ENCODE assay signal across 8 cellular contexts in the genomic region with DNA sequence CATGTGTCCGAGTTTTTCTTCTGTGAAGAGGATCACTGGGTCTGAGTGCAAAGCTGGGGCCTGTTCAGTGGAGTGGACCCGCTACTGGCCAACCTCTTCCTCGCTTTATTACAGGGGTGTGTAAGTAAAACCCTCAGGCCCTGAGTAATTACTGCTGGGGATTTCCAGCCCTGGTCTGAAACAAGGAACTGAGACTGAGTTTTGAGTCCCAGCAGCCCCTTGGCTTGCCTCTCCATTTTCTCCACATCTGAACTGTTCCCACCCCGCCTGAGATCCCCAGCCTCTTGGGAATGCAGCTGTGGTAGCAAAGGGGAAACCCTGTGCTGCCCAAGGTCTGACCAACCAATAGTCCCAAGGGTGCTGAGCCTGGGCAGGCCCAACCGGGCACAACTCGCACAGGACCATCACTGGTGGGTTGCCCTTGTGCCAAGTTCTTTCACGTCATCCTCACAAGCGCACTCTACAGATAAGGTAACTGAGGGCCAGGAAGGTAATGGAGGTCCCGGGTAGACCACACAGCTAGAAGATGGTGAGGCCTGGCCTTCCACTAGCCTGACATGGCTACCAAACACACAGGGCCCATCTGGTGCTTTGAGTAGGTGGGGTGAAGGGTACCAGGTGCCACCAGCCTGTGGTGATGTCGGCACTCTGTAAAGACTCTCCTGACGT. TPM values are rescaled to one million over a fixed set of nuclear protein-coding genes. Genes with fewer than 3 reads are reported as not detected.
DNase-seq lines count a peak whose midpoint lies in the region; ATAC-seq and TF ChIP-seq lines count a peak whose summit lies in the region.

No MANE protein-coding gene starts in this region.

- H4K8ac ChIP-seq in mesenchymal stem cell (ENCODE audit: low read length) = no peak overlapping the region

- H3K4me1 Mint-ChIP-seq in activated CD8-positive, alpha-beta T cell treated with anti-CD3 and anti-CD28 coated beads, Interleukin-2, amount 10 ng/mL, durations not matched to agents 7 days and 5 days (ENCODE audit: low read depth) = peaks cover 90% of the 10 kb centered on the region

- POLR2A ChIA-PET in activated CD8-positive, alpha-beta T cell treated with anti-CD3 and anti-CD28 coated beads, Interleukin-2, amount 10 ng/mL, durations not matched to agents 7 days and 5 days (lab: Charles Lee) = interaction anchor here (0.6 to 2.8 kb wide), 5 partner anchors 13 to 44 kb away, joined by 3 to 35 read pairs (median 16); a partner anchor contains a TSS

- CTCF ChIA-PET in activated CD8-positive, alpha-beta T cell treated with anti-CD3 and anti-CD28 coated beads, Interleukin-2, amount 10 ng/mL, durations not matched to agents 7 days and 5 days (lab: Charles Lee) = interaction anchor here (1.7 kb wide), 1 partner anchor 16 kb away, joined by 3 read pairs; no protein-coding TSS in a partner anchor

- peaks cover 16% of the 10 kb centered on the region for H3K79me1 ChIP-seq in mesenchymal stem cell (replicated peaks; ENCODE audit: low read length, poor library complexity, severe bottlenecking)

- peak overlapping the region in 1 of 2 experiments; percentile 6 for H3K4ac ChIP-seq in mesenchymal stem cell (ENCODE audit: low read depth in 1 of 2, low read length in 2 of 2)

- H3K4me3 ChIP-seq in cardiac muscle cell = no peak overlapping the region
- H3K4me3 ChIP-seq in right atrium auricular region = no peak overlapping the region
- no peak overlapping the region for H3K4me3 ChIP-seq in mesenchymal stem cell (ENCODE audit: insufficient read depth in 1 of 2, low read depth in 1 of 2, low read length in 2 of 2)

- H3K27ac ChIP-seq in cardiac muscle cell (peak overlapping the region; percentile 79), right atrium auricular region (no peak overlapping the region), mesenchymal stem cell (ENCODE audit: low read length, poor library complexity, severe bottlenecking) (no peak overlapping the region)

- DNase-seq in cardiac muscle cell (ENCODE audit: low read depth in 1 of 2, low spot score in 1 of 2) (no peak), right atrium auricular region (ENCODE audit: low spot score) (no peak), mesenchymal stem cell (peak; percentile 42), GOT3 (lab: John Stamatoyannopoulos, UW) (no peak), NCI-H2171 treated with DMSO at 0.1 percent for 48 hours (lab: John Stamatoyannopoulos, UW) (no peak)
- no peak for DNase-seq in activated CD8-positive, alpha-beta T cell treated with anti-CD3 and anti-CD28 coated beads, Interleukin-2, amount 10 ng/mL, durations not matched to agents 7 days and 5 days

- ATAC-seq in HG03280 (IDR thresholded peaks at IDR 0.05; ENCODE audit: unreplicated experiment) = peak; percentile 34
- ATAC-seq in activated CD8-positive, alpha-beta T cell treated with anti-CD3 and anti-CD28 coated beads, Interleukin-2, amount 10 ng/mL, durations not matched to agents 7 days and 5 days = no peak
- no peak for ATAC-seq in HG03457 (IDR thresholded peaks at IDR 0.05; ENCODE audit: unreplicated experiment)

- H3K4me1 ChIP-seq in cardiac muscle cell (ENCODE audit: low read depth) = peaks cover 77% of the 10 kb centered on the region
- H3K4me1 ChIP-seq in right atrium auricular region = peaks cover 0 to 96% of the 10 kb centered on the region in 2 donors
- H3K4me1 ChIP-seq in mesenchymal stem cell (ENCODE audit: control insufficient read depth, insufficient read depth, low read depth, low read length) = peaks cover 72% of the 10 kb centered on the region

- peak overlapping the region; percentile 10 for H2AK5ac ChIP-seq in mesenchymal stem cell (ENCODE audit: low read length, severe bottlenecking)

- H3K36me3 ChIP-seq in cardiac muscle cell (no peaks in the 10 kb centered on the region), right atrium auricular region (no peaks in the 10 kb centered on the region), mesenchymal stem cell (ENCODE audit: control insufficient read depth in 1 of 2, insufficient read depth in 2 of 2, low read depth in 1 of 2, low read length in 2 of 2) (peaks cover 0 to 17% of the 10 kb centered on the region in 2 experiments)

- H3K9me3 ChIP-seq in cardiac muscle cell (ENCODE audit: low read depth) = no peaks in the 10 kb centered on the region
- H3K9me3 ChIP-seq in right atrium auricular region = no peaks in the 10 kb centered on the region
- H3K9me3 ChIP-seq in mesenchymal stem cell (ENCODE audit: control insufficient read depth, low read length) = no peaks in the 10 kb centered on the region

- H3K27me3 ChIP-seq in cardiac muscle cell = no peaks in the 10 kb centered on the region
- H3K27me3 ChIP-seq in right atrium auricular region = no peaks in the 10 kb centered on the region
- no peaks in the 10 kb centered on the region for H3K27me3 ChIP-seq in mesenchymal stem cell (ENCODE audit: control insufficient read depth in 1 of 2, insufficient read depth in 1 of 2, low read length in 2 of 2)

- H2BK12ac ChIP-seq in mesenchymal stem cell (ENCODE audit: low read length in 2 of 2) = peak overlapping the region; percentile 23 to 65

- H3K4me3 Mint-ChIP-seq in activated CD8-positive, alpha-beta T cell treated with anti-CD3 and anti-CD28 coated beads, Interleukin-2, amount 10 ng/mL, durations not matched to agents 7 days and 5 days = peak overlapping the region; percentile 78

- H2BK5ac ChIP-seq in mesenchymal stem cell (ENCODE audit: low read depth, low read length, poor library complexity, severe bottlenecking) = no peak overlapping the region

- no peak overlapping the region for H2AFZ ChIP-seq in mesenchymal stem cell (ENCODE audit: low read depth, low read length)

- no peak overlapping the region for H3K18ac ChIP-seq in mesenchymal stem cell (ENCODE audit: low read depth in 1 of 2, low read length in 2 of 2)

- H3K14ac ChIP-seq in mesenchymal stem cell (ENCODE audit: low read length in 2 of 2) = no peak overlapping the region

- WGBS in mesenchymal stem cell = 95% methylated on average over 11 of the region's 11 CpGs

- H4K91ac ChIP-seq in mesenchymal stem cell (ENCODE audit: low read length) = peak overlapping the region; percentile 3

- no peak overlapping the region for H3K9ac ChIP-seq in mesenchymal stem cell (ENCODE audit: low read length)

- no peak overlapping the region for H3K23ac ChIP-seq in mesenchymal stem cell (ENCODE audit: low read length in 2 of 2)

- H3K9me3 Mint-ChIP-seq in activated CD8-positive, alpha-beta T cell treated with anti-CD3 and anti-CD28 coated beads, Interleukin-2, amount 10 ng/mL, durations not matched to agents 7 days and 5 days (ENCODE audit: insufficient read depth) = no peaks in the 10 kb centered on the region

- no peak overlapping the region for H2BK15ac ChIP-seq in mesenchymal stem cell (ENCODE audit: low read depth, poor library complexity, severe bottlenecking)

- H3K27ac Mint-ChIP-seq in activated CD8-positive, alpha-beta T cell treated with anti-CD3 and anti-CD28 coated beads, Interleukin-2, amount 10 ng/mL, durations not matched to agents 7 days and 5 days = peak overlapping the region; percentile 95

- TF ChIP-seq CTCF in cardiac muscle cell (IDR thresholded peaks at IDR 0.05; ENCODE audit: low read depth, low read length) (no peak), right atrium auricular region (IDR thresholded peaks at IDR 0.05) (no peak)

- H3K36me3 Mint-ChIP-seq in activated CD8-positive, alpha-beta T cell treated with anti-CD3 and anti-CD28 coated beads, Interleukin-2, amount 10 ng/mL, durations not matched to agents 7 days and 5 days (ENCODE audit: low read depth) = peaks cover 6% of the 10 kb centered on the region

- H2BK120ac ChIP-seq in mesenchymal stem cell (ENCODE audit: low read depth, low read length) = no peak overlapping the region

- no peak overlapping the region for H3K4me2 ChIP-seq in mesenchymal stem cell (ENCODE audit: low read length, poor library complexity, severe bottlenecking)

- H3K27me3 Mint-ChIP-seq in activated CD8-positive, alpha-beta T cell treated with anti-CD3 and anti-CD28 coated beads, Interleukin-2, amount 10 ng/mL, durations not matched to agents 7 days and 5 days (ENCODE audit: low read depth) = no peaks in the 10 kb centered on the region

RNA-seq across cellular contexts. Expression of a gene that starts 13.7 kb away (rescaled TPM):
- total RNA-seq in cardiac muscle cell (22.5 and 25.3 TPM in 2 replicates), right atrium auricular region (10 to 100 TPM; 27.5 to 34.9 TPM)
- 29.7 and 35.5 TPM in 2 replicates for polyA plus RNA-seq in cardiac muscle cell
- total RNA-seq in activated CD8-positive, alpha-beta T cell treated with anti-CD3 and anti-CD28 coated beads, Interleukin-2, amount 10 ng/mL, durations not matched to agents 7 days and 5 days = 10 to 100 TPM; 55.6 to 61.9 TPM
- 65.2 TPM for polyA plus RNA-seq in mesenchymal stem cell (2013, experiment 1 of 2)
- polyA plus RNA-seq in mesenchymal stem cell (2013, experiment 2 of 2) = 65.7 TPM

RNA-seq across cellular contexts. Expression of a gene that starts 42.1 kb away (rescaled TPM):
- total RNA-seq in cardiac muscle cell (14.2 and 15.1 TPM in 2 replicates), right atrium auricular region (1 to 10 TPM; 5.2 to 5.9 TPM)
- polyA plus RNA-seq in cardiac muscle cell = 5.9 and 9.1 TPM in 2 replicates
- 10 to 100 TPM; 17.2 to 17.4 TPM for total RNA-seq in activated CD8-positive, alpha-beta T cell treated with anti-CD3 and anti-CD28 coated beads, Interleukin-2, amount 10 ng/mL, durations not matched to agents 7 days and 5 days
- polyA plus RNA-seq in mesenchymal stem cell (2013, experiment 1 of 2) = 4.5 TPM
- 4.4 TPM for polyA plus RNA-seq in mesenchymal stem cell (2013, experiment 2 of 2)

RNA-seq across cellular contexts. Expression of a gene that starts 43.7 kb away (rescaled TPM):
- total RNA-seq in cardiac muscle cell (11.7 and 27.2 TPM in 2 replicates), right atrium auricular region (1 to 10 TPM; 4.3 to 8.0 TPM)
- polyA plus RNA-seq in cardiac muscle cell = 60.0 and 76.3 TPM in 2 replicates
- total RNA-seq in activated CD8-positive, alpha-beta T cell treated with anti-CD3 and anti-CD28 coated beads, Interleukin-2, amount 10 ng/mL, durations not matched to agents 7 days and 5 days = 10 to 100 TPM; 60.0 to 60.8 TPM
- 21.5 TPM for polyA plus RNA-seq in mesenchymal stem cell (2013, experiment 1 of 2)
- polyA plus RNA-seq in mesenchymal stem cell (2013, experiment 2 of 2) = 20.3 TPM
